Comparison of ENCODE assay signal across 9 cellular contexts in the genomic region with DNA sequence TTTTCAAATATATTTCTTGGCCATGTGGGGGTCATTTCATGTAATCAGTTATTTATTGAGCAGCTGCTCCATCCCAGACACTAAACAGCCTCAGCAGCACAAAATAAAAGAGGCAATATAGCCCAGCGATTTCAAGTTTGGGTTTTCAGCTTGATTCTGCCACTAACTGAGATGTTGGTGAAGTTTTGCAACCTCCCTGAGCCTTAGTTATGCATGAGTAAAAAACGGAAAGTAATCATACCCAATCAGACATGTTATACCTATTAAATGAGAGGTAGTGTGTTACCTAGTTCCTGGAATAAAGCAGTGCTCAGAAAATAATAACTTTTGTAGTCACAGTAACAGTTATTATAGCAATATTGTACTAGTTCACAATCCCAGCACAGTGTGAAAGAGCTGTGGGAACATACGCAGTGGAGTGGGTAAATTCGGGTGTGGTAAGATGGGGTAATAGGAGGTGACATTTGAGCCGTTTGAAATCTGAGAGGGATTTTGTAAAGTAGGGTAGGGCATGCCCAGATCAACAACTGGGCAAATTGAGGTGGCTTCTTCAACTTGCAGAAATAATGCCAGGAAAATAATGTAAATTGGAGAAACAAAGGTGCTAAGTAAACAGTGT. TPM values are rescaled to one million over a fixed set of nuclear protein-coding genes. Genes with fewer than 3 reads are reported as not detected.
DNase-seq lines count a peak whose midpoint lies in the region; ATAC-seq and TF ChIP-seq lines count a peak whose summit lies in the region.
"Had no signal": no experiment of that assay in that cellular context is flagged by ENCODE, and none has a peak within 500 bp of the region (broad histone marks: within the 10 kb centered on the region; RNA-seq: fewer than 3 reads in every experiment).

No MANE protein-coding gene starts in this region.

- no peak for ATAC-seq in T-cell (replicated peaks in 1 of 4)
- no peak for ATAC-seq in GM21576 (IDR thresholded peaks at IDR 0.05; ENCODE audit: unreplicated experiment)
- ATAC-seq in GM21423 (IDR thresholded peaks at IDR 0.05; ENCODE audit: unreplicated experiment): no peak

- peaks cover 3% of the 10 kb centered on the region for H3K79me2 ChIP-seq in hepatocyte

- H2AFZ ChIP-seq in hepatocyte: no peak overlapping the region

- H3K27me3 Mint-ChIP-seq in T-cell: no peaks in the 10 kb centered on the region

- in situ Hi-C loops in KBM-7 (cut with MboI; ENCODE audit: low pct_unique_long_range_greater_than_20kb, low sequenced_read_pairs): no loop called here

- H3K36me3 Mint-ChIP-seq in T-cell: peaks cover 26% of the 10 kb centered on the region

- peak overlapping the region; percentile 93 for H3K4me2 ChIP-seq in hepatocyte

- H4K20me1 ChIP-seq in hepatocyte (ENCODE audit: insufficient read depth, poor library complexity, severe bottlenecking): no peaks in the 10 kb centered on the region

- H3K9me3 ChIP-seq in hepatocyte (ENCODE audit: low read depth) (no peaks in the 10 kb centered on the region), thymus (ENCODE audit: control insufficient read depth) (no peaks in the 10 kb centered on the region)

- H3K27me3 ChIP-seq in hepatocyte (no peaks in the 10 kb centered on the region), thymus (ENCODE audit: control insufficient read depth, insufficient read depth) (no peaks in the 10 kb centered on the region)

- CTCF ChIA-PET in T-cell (lab: Charles Lee): no interaction called here

- H3K27ac ChIP-seq in hepatocyte: peak overlapping the region; percentile 98
- no peak overlapping the region for H3K27ac ChIP-seq in thymus (ENCODE audit: low read depth)

- 88% methylated on average over 5 of the region's 5 CpGs for WGBS in hepatocyte (ENCODE audit: low lambda C conversion rate, missing lambda C conversion rate)
- 91% methylated on average over 5 of the region's 5 CpGs for WGBS in thymus

- no peaks in the 10 kb centered on the region for H3K9me2 ChIP-seq in hepatocyte (replicated peaks; ENCODE audit: insufficient read depth)

- H3K4me1 ChIP-seq in hepatocyte (ENCODE audit: insufficient read depth): peaks cover 11% of the 10 kb centered on the region
- H3K4me1 ChIP-seq in thymus (ENCODE audit: control insufficient read depth, insufficient read depth, low read length): peaks cover 12% of the 10 kb centered on the region

- peak overlapping the region; percentile 93 to 96 for H3K27ac Mint-ChIP-seq in T-cell

- peak overlapping the region; percentile 93 to 95 (median 95) for H3K4me3 Mint-ChIP-seq in T-cell

- peaks cover 5% of the 10 kb centered on the region for H3K36me3 ChIP-seq in hepatocyte (replicated peaks; ENCODE audit: insufficient read depth, low read depth)
- peaks cover 5% of the 10 kb centered on the region for H3K36me3 ChIP-seq in thymus (ENCODE audit: control insufficient read depth, insufficient read depth)

- no peak for TF ChIP-seq CTCF in hepatocyte (IDR thresholded peaks at IDR 0.05; ENCODE audit: poor library complexity)

- peak; percentile 54 for DNase-seq in activated effector memory CD4-positive, alpha-beta T cell treated with anti-CD3 and anti-CD28 coated beads, Interleukin-2, amount 50 U/mL, for 16 hours
- no peak for DNase-seq in activated effector memory CD4-positive, alpha-beta T cell treated with Interleukin-2 at 50 U/mL for 16 hours
- DNase-seq in T-cell (no peak), hepatocyte (ENCODE audit: low spot score) (no peak), KBM-7 (no peak)
- DNase-seq: H7 had no signal

- POLR2A ChIA-PET in T-cell (lab: Charles Lee): interaction anchor here in 1 of 2 donors (0.5 kb wide), 1 partner anchor 662 kb away, joined by 14 read pairs; no protein-coding TSS in a partner anchor

- H3K4me1 Mint-ChIP-seq in T-cell: peaks cover 32 to 45% (median 43%) of the 10 kb centered on the region in 3 donors

- H3K4me3 ChIP-seq in hepatocyte: no peak overlapping the region
- H3K4me3 ChIP-seq in thymus (ENCODE audit: low read length): peak overlapping the region; percentile 87

- no peaks in the 10 kb centered on the region for H3K9me3 Mint-ChIP-seq in T-cell

RNA-seq across cellular contexts. Expression of gene SLC9A8, which starts 1.5 kb away (rescaled TPM):
- total RNA-seq in T-cell (10 to 100 TPM; 22.2 to 34.2 (median 25.6) TPM), hepatocyte (6.7 and 10.4 TPM in 2 replicates)
- polyA plus RNA-seq in hepatocyte (4.9 and 8.2 TPM in 2 replicates), thymus (14.1 TPM)
